Comparison of ENCODE assay signal across 8 cellular contexts in genomic region chr14:22973217-22974032, GRCh38. TPM values are rescaled to one million over a fixed set of nuclear protein-coding genes. Genes with fewer than 3 reads are reported as not detected.
DNase-seq lines count a peak whose midpoint lies in the region; ATAC-seq, FAIRE-seq and TF ChIP-seq lines count a peak whose summit lies in the region.

No MANE protein-coding gene starts in this region.

- H3K27me3 ChIP-seq in GM23248 (replicated peaks; ENCODE audit: insufficient read depth) (no peaks in the 10 kb centered on the region), body of pancreas (no peaks in the 10 kb centered on the region), keratinocyte (ENCODE audit: control insufficient read depth, extremely low read depth, insufficient read depth, low read length) (no peaks in the 10 kb centered on the region)

- no peak overlapping the region for H3K4me3 ChIP-seq in GM23248
- no peak overlapping the region for H3K4me3 ChIP-seq in body of pancreas
- no peak overlapping the region for H3K4me3 ChIP-seq in keratinocyte (ENCODE audit: control insufficient read depth in 2 of 3, extremely low read depth in 1 of 3, insufficient read depth in 2 of 3, low read depth in 1 of 3, low read length in 3 of 3)

- DNase-seq in Caki2 (ENCODE audit: low read depth) (peak; percentile 49), GM23248 (peak; percentile 69), RKO (ENCODE audit: low spot score) (peak; percentile 69), body of pancreas (peak; percentile 56 to 68 (median 64)), keratinocyte (ENCODE audit: low read depth, low spot score) (no peak), NCI-H1048 (lab: John Stamatoyannopoulos, UW) (no peak)
- DNase-seq in stimulated activated CD8-positive, alpha-beta memory T cell treated with anti-CD3 and anti-CD28 coated beads, Interleukin-12 subunit alpha, Interleukin-12 subunit beta, amount 100 ng/mL, for 4 hours (ENCODE audit: low read depth) = peak; percentile 11

- H2AFZ ChIP-seq in GM23248 (no peak overlapping the region), keratinocyte (ENCODE audit: control insufficient read depth, low read length) (no peak overlapping the region)

- peaks cover 21% of the 10 kb centered on the region for H3K4me1 ChIP-seq in GM23248 (ENCODE audit: insufficient read depth)
- peaks cover 32% of the 10 kb centered on the region for H3K4me1 ChIP-seq in body of pancreas
- peaks cover 47% of the 10 kb centered on the region for H3K4me1 ChIP-seq in keratinocyte (ENCODE audit: control insufficient read depth, extremely low read depth, insufficient read depth, low read length)

- no peaks in the 10 kb centered on the region for H3K9me2 ChIP-seq in GM23248 (ENCODE audit: insufficient read depth)

- H3K9me3 ChIP-seq in GM23248 (ENCODE audit: low read depth) (no peaks in the 10 kb centered on the region), body of pancreas (no peaks in the 10 kb centered on the region), keratinocyte (ENCODE audit: control insufficient read depth, low read depth, low read length) (no peaks in the 10 kb centered on the region)

- H3K27ac ChIP-seq in GM23248 (no peak overlapping the region), body of pancreas (peak overlapping the region in 1 of 4 donors; percentile 2), keratinocyte (ENCODE audit: control insufficient read depth, insufficient read depth, low read length) (no peak overlapping the region)

- FAIRE-seq in keratinocyte (lab: Jason Lieb, UNC) = peak; percentile 29

- TF ChIP-seq CTCF in body of pancreas (IDR thresholded peaks at IDR 0.05) (peak in 6 of 7 experiments; percentile 49 to 86 (median 85)), keratinocyte (optimal IDR thresholded peaks at IDR 0.05 in 1 of 3, IDR thresholded peaks at IDR 0.05 in 1 of 3, conservative IDR thresholded peaks at IDR 0.05 in 1 of 3; ENCODE audit: extremely low read depth in 1 of 3, insufficient read depth in 2 of 3, low read length in 3 of 3) (peak; percentile 53 to 71 (median 70))

- H3K36me3 ChIP-seq in GM23248 (ENCODE audit: low read depth) = peaks cover 48% of the 10 kb centered on the region
- H3K36me3 ChIP-seq in body of pancreas (replicated peaks in 1 of 2; ENCODE audit: insufficient read depth in 1 of 2, low read depth in 2 of 2) = no peaks in the 10 kb centered on the region
- peaks cover 47 to 70% of the 10 kb centered on the region in 2 experiments for H3K36me3 ChIP-seq in keratinocyte (ENCODE audit: control insufficient read depth in 2 of 2, extremely low read depth in 1 of 2, insufficient read depth in 2 of 2, low read length in 2 of 2)

- TF ChIP-seq POLR2A in body of pancreas (IDR thresholded peaks at IDR 0.05) = no peak

- H3F3A ChIP-seq in GM23248 (ENCODE audit: insufficient read depth) = peaks cover 12% of the 10 kb centered on the region

- ATAC-seq in body of pancreas (peak; percentile 45), HG02884 (IDR thresholded peaks at IDR 0.05; ENCODE audit: unreplicated experiment) (no peak)

- no peaks in the 10 kb centered on the region for H3K9me1 ChIP-seq in keratinocyte (ENCODE audit: control insufficient read depth, extremely low read depth, insufficient read depth, low read length)

- H3K79me2 ChIP-seq in GM23248 (ENCODE audit: insufficient read depth) (peaks cover 13% of the 10 kb centered on the region), keratinocyte (ENCODE audit: control insufficient read depth, insufficient read depth, low read length) (peaks cover 19% of the 10 kb centered on the region)

- dilution Hi-C loops in keratinocyte (cut with MboI; ENCODE audit: extremely low pct_ligation_motif_present, low sequenced_read_pairs) = no loop called here

- no peak overlapping the region for H3K4me2 ChIP-seq in GM23248 (ENCODE audit: unreplicated experiment)
- no peak overlapping the region for H3K4me2 ChIP-seq in keratinocyte (ENCODE audit: control insufficient read depth, extremely low read depth, insufficient read depth, low read depth, low read length)

- H3K9ac ChIP-seq in GM23248 = no peak overlapping the region
- no peak overlapping the region for H3K9ac ChIP-seq in keratinocyte (ENCODE audit: control insufficient read depth, extremely low read depth, insufficient read depth, low read length)

- WGBS in GM23248 (ENCODE audit: low coverage in 1 of 2, low lambda C conversion rate in 2 of 2, missing lambda C conversion rate in 2 of 2), 2 experiments = 93 to 97% methylated on average over 6 of the region's 6 CpGs
- WGBS in body of pancreas, 2 donors = 61 to 69% methylated on average over 6 of the region's 6 CpGs

- intact Hi-C loops in body of pancreas (cut with DNase I) = no loop called here

- in situ Hi-C loops in Caki2 (cut with HindIII; ENCODE audit: low pct_unique_long_range_greater_than_20kb, low sequenced_read_pairs) = no loop called here
- in situ Hi-C loops in GM23248 (cut with MboI) = no loop called here

- H4K20me1 ChIP-seq in GM23248 (ENCODE audit: insufficient read depth) (no peaks in the 10 kb centered on the region; the same call in 1 of the 2 replicates), keratinocyte (ENCODE audit: control insufficient read depth, extremely low read depth, insufficient read depth, low read length) (peaks cover 10% of the 10 kb centered on the region)

RNA-seq across cellular contexts. Expression of gene AJUBA, which starts 8.9 kb away (rescaled TPM):
- 109 and 119 TPM in 2 replicates for total RNA-seq in Caki2 (2014; rRNA removed; shearing (Covaris generic); ENCODE audit: low replicate concordance)
- 62.7 and 70.7 TPM in 2 replicates for total RNA-seq in GM23248 (2014; rRNA removed; shearing (Covaris generic))
- polyA plus RNA-seq in GM23248 (2016; fragmentation: Nextera tagmentation; extraction: Ambion mirVana) (17.8 and 19.3 TPM in 2 replicates), keratinocyte (128 to 206 TPM (median 157 TPM) in 3 replicates)
- total RNA-seq in body of pancreas = 10 to 100 TPM; 15.8 to 19.5 TPM
- 22.0 TPM for polyA plus RNA-seq in keratinocyte (2011; ENCODE audit: low read depth)
- polyA plus RNA-seq in keratinocyte (2011; cell fraction: cytosol; rRNA removed) = 81.7 and 183 TPM in 2 replicates
- polyA plus RNA-seq in keratinocyte (2011; cell fraction: nucleus; rRNA removed) = 187 and 224 TPM in 2 replicates
- polyA plus RNA-seq in keratinocyte (2012; ENCODE audit: low replicate concordance) = 93.6 and 129 TPM in 2 replicates
- 310 to 512 TPM (median 327 TPM) in 3 replicates for polyA minus RNA-seq in keratinocyte
- 141 TPM for polyA minus RNA-seq in keratinocyte (2011; cell fraction: cytosol; rRNA and poly(A)+ RNA removed)
- 116 and 187 TPM in 2 replicates for polyA minus RNA-seq in keratinocyte (2011; cell fraction: nucleus; rRNA and poly(A)+ RNA removed)

RNA-seq across cellular contexts. Expression of gene HAUS4, which starts 16.5 kb away (rescaled TPM):
- total RNA-seq in Caki2 (2014; rRNA removed; shearing (Covaris generic); ENCODE audit: low replicate concordance) = 120 and 155 TPM in 2 replicates
- 29.0 and 35.0 TPM in 2 replicates for total RNA-seq in GM23248 (2014; rRNA removed; shearing (Covaris generic))
- polyA plus RNA-seq in GM23248 (2016; fragmentation: Nextera tagmentation; extraction: Ambion mirVana) (14.1 and 14.5 TPM in 2 replicates), keratinocyte (16.6 to 25.5 TPM (median 23.6 TPM) in 3 replicates)
- 10 to 100 TPM; 16.8 to 47.0 TPM for total RNA-seq in body of pancreas
- polyA plus RNA-seq in keratinocyte (2011; ENCODE audit: low read depth) = 53.5 TPM
- polyA plus RNA-seq in keratinocyte (2011; cell fraction: cytosol; rRNA removed) = 13.2 and 14.7 TPM in 2 replicates
- polyA plus RNA-seq in keratinocyte (2011; cell fraction: nucleus; rRNA removed) = 14.5 and 18.2 TPM in 2 replicates
- 18.4 and 25.0 TPM in 2 replicates for polyA plus RNA-seq in keratinocyte (2012; ENCODE audit: low replicate concordance)
- 9.4 to 22.7 TPM (median 13.8 TPM) in 3 replicates for polyA minus RNA-seq in keratinocyte
- 6.1 TPM for polyA minus RNA-seq in keratinocyte (2011; cell fraction: cytosol; rRNA and poly(A)+ RNA removed)
- 4.1 and 8.9 TPM in 2 replicates for polyA minus RNA-seq in keratinocyte (2011; cell fraction: nucleus; rRNA and poly(A)+ RNA removed)

RNA-seq across cellular contexts. Expression of gene C14orf93, which starts 36.5 kb away (rescaled TPM):
- total RNA-seq in Caki2 (2014; rRNA removed; shearing (Covaris generic); ENCODE audit: low replicate concordance) = 5.5 and 21.9 TPM in 2 replicates
- 7.1 and 11.4 TPM in 2 replicates for total RNA-seq in GM23248 (2014; rRNA removed; shearing (Covaris generic))
- 2.2 and 3.4 TPM in 2 replicates for polyA plus RNA-seq in GM23248 (2016; fragmentation: Nextera tagmentation; extraction: Ambion mirVana)
- total RNA-seq in body of pancreas = 10 to 100 TPM in 1 of 2 donors, 1 to 10 TPM in 1; 4.0 to 11.2 TPM
- polyA plus RNA-seq in keratinocyte = 6.4 to 8.5 TPM (median 7.7 TPM) in 3 replicates
- polyA plus RNA-seq in keratinocyte (2011; ENCODE audit: low read depth) = 2.1 TPM
- 5.7 and 7.2 TPM in 2 replicates for polyA plus RNA-seq in keratinocyte (2011; cell fraction: cytosol; rRNA removed)
- polyA plus RNA-seq in keratinocyte (2011; cell fraction: nucleus; rRNA removed) = 7.3 and 12.4 TPM in 2 replicates
- 4.2 and 6.3 TPM in 2 replicates for polyA plus RNA-seq in keratinocyte (2012; ENCODE audit: low replicate concordance)
- 4.7 to 15.0 TPM (median 14.0 TPM) in 3 replicates for polyA minus RNA-seq in keratinocyte
- 2.7 TPM for polyA minus RNA-seq in keratinocyte (2011; cell fraction: cytosol; rRNA and poly(A)+ RNA removed)
- polyA minus RNA-seq in keratinocyte (2011; cell fraction: nucleus; rRNA and poly(A)+ RNA removed) = 1.9 and 2.9 TPM in 2 replicates

RNA-seq across cellular contexts. Expression of gene PRMT5, which starts 44.2 kb away (rescaled TPM):
- total RNA-seq in Caki2 (2014; rRNA removed; shearing (Covaris generic); ENCODE audit: low replicate concordance) = 92.8 and 171 TPM in 2 replicates
- total RNA-seq in GM23248 (2014; rRNA removed; shearing (Covaris generic)) = 42.2 and 61.0 TPM in 2 replicates
- polyA plus RNA-seq in GM23248 (2016; fragmentation: Nextera tagmentation; extraction: Ambion mirVana) = 80.1 and 84.1 TPM in 2 replicates
- 10 to 100 TPM; 36.1 to 40.2 TPM for total RNA-seq in body of pancreas
- 241 to 271 TPM (median 266 TPM) in 3 replicates for polyA plus RNA-seq in keratinocyte
- 72.9 TPM for polyA plus RNA-seq in keratinocyte (2011; ENCODE audit: low read depth)
- 202 and 233 TPM in 2 replicates for polyA plus RNA-seq in keratinocyte (2011; cell fraction: cytosol; rRNA removed)
- 242 and 322 TPM in 2 replicates for polyA plus RNA-seq in keratinocyte (2011; cell fraction: nucleus; rRNA removed)
- 114 and 250 TPM in 2 replicates for polyA plus RNA-seq in keratinocyte (2012; ENCODE audit: low replicate concordance)
- 276 to 326 TPM (median 308 TPM) in 3 replicates for polyA minus RNA-seq in keratinocyte
- polyA minus RNA-seq in keratinocyte (2011; cell fraction: cytosol; rRNA and poly(A)+ RNA removed) = 151 TPM
- polyA minus RNA-seq in keratinocyte (2011; cell fraction: nucleus; rRNA and poly(A)+ RNA removed) = 80.1 and 161 TPM in 2 replicates

RNA-seq across cellular contexts. Expression of gene RBM23, which starts 54.5 kb away (rescaled TPM):
- 87.9 and 107 TPM in 2 replicates for total RNA-seq in Caki2 (2014; rRNA removed; shearing (Covaris generic); ENCODE audit: low replicate concordance)
- total RNA-seq in GM23248 (2014; rRNA removed; shearing (Covaris generic)) = 42.6 and 57.2 TPM in 2 replicates
- polyA plus RNA-seq in GM23248 (2016; fragmentation: Nextera tagmentation; extraction: Ambion mirVana) = 33.8 and 36.5 TPM in 2 replicates
- total RNA-seq in body of pancreas = 100 to 1,000 TPM in 1 of 2 donors, 10 to 100 TPM in 1; 39.4 to 219 TPM
- 36.9 to 73.8 TPM (median 50.8 TPM) in 3 replicates for polyA plus RNA-seq in keratinocyte
- polyA plus RNA-seq in keratinocyte (2011; ENCODE audit: low read depth) = 41.7 TPM
- polyA plus RNA-seq in keratinocyte (2011; cell fraction: cytosol; rRNA removed) = 43.9 and 47.7 TPM in 2 replicates
- 58.7 and 68.4 TPM in 2 replicates for polyA plus RNA-seq in keratinocyte (2011; cell fraction: nucleus; rRNA removed)
- 28.6 and 43.5 TPM in 2 replicates for polyA plus RNA-seq in keratinocyte (2012; ENCODE audit: low replicate concordance)
- 31.6 to 63.5 TPM (median 46.4 TPM) in 3 replicates for polyA minus RNA-seq in keratinocyte
- 35.3 TPM for polyA minus RNA-seq in keratinocyte (2011; cell fraction: cytosol; rRNA and poly(A)+ RNA removed)
- 26.8 and 36.9 TPM in 2 replicates for polyA minus RNA-seq in keratinocyte (2011; cell fraction: nucleus; rRNA and poly(A)+ RNA removed)

Comparison
In these comparisons a context has a peak if more than half of its experiments do, and no peak if none do; other contexts are left out.
1. DNase-seq: peak in Caki2 (single experiment), GM23248 (single experiment), RKO (single experiment), body of pancreas (4 of 4) and stimulated activated CD8-positive, alpha-beta memory T cell treated with anti-CD3 and anti-CD28 coated beads, Interleukin-12 subunit alpha, Interleukin-12 subunit beta, amount 100 ng/mL, for 4 hours (single experiment); none in keratinocyte (single experiment) and NCI-H1048 (single experiment).